ENCODE assay signal across 8 cellular contexts in genomic region chr2:185738679-185739472, GRCh38. TPM values are rescaled to one million over a fixed set of nuclear protein-coding genes. Genes with fewer than 3 reads are reported as not detected.
DNase-seq lines count a peak whose midpoint lies in the region; ATAC-seq and TF ChIP-seq lines count a peak whose summit lies in the region.

Gene FSIP2 (plus strand): TSS chr2:185738804. CDS start chr2:185738895, 91 bp downstream.

- no peaks in the 10 kb centered on the region for H3K27me3 ChIP-seq in GM23338 (ENCODE audit: insufficient read depth)
- H3K27me3 ChIP-seq in brain microvascular endothelial cell (replicated peaks), result no peaks in the 10 kb centered on the region
- peaks cover 0 to 15% (median 0%) of the 10 kb centered on the region in 7 donors for H3K27me3 ChIP-seq in spleen (replicated peaks in 1 of 7)

- no peaks in the 10 kb centered on the region for H3K79me2 ChIP-seq in GM23338 (replicated peaks; ENCODE audit: insufficient read depth)

- peak; percentile 92 for ATAC-seq in GM23338

- H3K4me2 ChIP-seq in GM23338, result peak within 1 kb of the TSS; percentile 77

- H3K27ac Mint-ChIP-seq in GM23338, result no peak within 1 kb of the TSS

- in situ Hi-C loops in brain microvascular endothelial cell (cut with HindIII; ENCODE audit: low pct_ligation_motif_present, low sequenced_read_pairs), result no loop called here

- peak; percentile 62 for TF ChIP-seq CTCF in GM12872 (IDR thresholded peaks at IDR 0.05; ENCODE audit: insufficient read depth, low read depth, low read length)
- peak; percentile 79 to 100 for TF ChIP-seq CTCF in GM23338 (conservative IDR thresholded peaks at IDR 0.05; ENCODE audit: low read depth in 2 of 2)
- TF ChIP-seq CTCF in LNCAP (IDR thresholded peaks at IDR 0.05), result peak; percentile 98
- TF ChIP-seq CTCF in brain microvascular endothelial cell (IDR thresholded peaks at IDR 0.05; ENCODE audit: low read depth, low read length, missing control alignments), result peak; percentile 78
- peak; percentile 20 to 81 (median 75) for TF ChIP-seq CTCF in spleen (IDR thresholded peaks at IDR 0.05 in 8 of 11, conservative IDR thresholded peaks at IDR 0.05 in 3 of 11)

- intact Hi-C loops in spleen (cut with DNase I; ENCODE audit: low total_unique reads), result no loop called here

- H3K9me3 ChIP-seq in iPS-18c (ENCODE audit: control insufficient read depth, insufficient read depth, low read length) (no peaks in the 10 kb centered on the region), spleen (peaks cover 0 to 15% (median 0%) of the 10 kb centered on the region in 8 donors)

- peak within 1 kb of the TSS; percentile 73 for H3K4me3 ChIP-seq in GM23338
- H3K4me3 ChIP-seq in brain microvascular endothelial cell (ENCODE audit: low read depth, low read length), result peak within 1 kb of the TSS; percentile 66
- peak within 1 kb of the TSS; percentile 65; the same call in 1 of the 2 replicates for H3K4me3 ChIP-seq in iPS-18c (ENCODE audit: insufficient read depth, low read depth, low read length)
- H3K4me3 ChIP-seq in spleen, result peak within 1 kb of the TSS in 6 of 8 donors; percentile 3 to 60 (median 26)

- 13 to 22% (median 13%) methylated on average over 37 to 59 of the region's 59 CpGs for WGBS in spleen, 5 donors

- no peaks in the 10 kb centered on the region for H3K27me3 Mint-ChIP-seq in GM23338 (ENCODE audit: insufficient read depth, low read depth, poor library complexity)

- no peak within 1 kb of the TSS for H3K27ac ChIP-seq in GM23338 (ENCODE audit: low read depth)
- no peak within 1 kb of the TSS for H3K27ac ChIP-seq in brain microvascular endothelial cell
- no peak within 1 kb of the TSS for H3K27ac ChIP-seq in spleen

- peak within 1 kb of the TSS; percentile 97 for H2AFZ ChIP-seq in GM23338

- DNase-seq in GM23338 (ENCODE audit: low spot score) (peak; percentile 94), brain microvascular endothelial cell (peak; percentile 52), spleen (peak; percentile 87), NOMO-1 treated with DMSO at 0.1 percent for 48 hours (lab: John Stamatoyannopoulos, UW; ENCODE audit: unreplicated experiment) (no peak), NCI-H526 treated with DMSO at 0.1 percent for 48 hours (lab: John Stamatoyannopoulos, UW) (no peak)

- no peaks in the 10 kb centered on the region for H3K9me2 ChIP-seq in GM23338 (ENCODE audit: insufficient read depth)

- no peaks in the 10 kb centered on the region for H4K20me1 ChIP-seq in GM23338 (replicated peaks; ENCODE audit: insufficient read depth)

- H3K36me3 Mint-ChIP-seq in GM23338 (ENCODE audit: low read depth), result no peaks in the 10 kb centered on the region

- no peak for TF ChIP-seq POLR2A in spleen (IDR thresholded peaks at IDR 0.05)

- H3K36me3 ChIP-seq in GM23338 (ENCODE audit: insufficient read depth) (no peaks in the 10 kb centered on the region), brain microvascular endothelial cell (replicated peaks) (no peaks in the 10 kb centered on the region), spleen (no peaks in the 10 kb centered on the region)

- no peaks in the 10 kb centered on the region for H3F3A ChIP-seq in GM23338 (replicated peaks; ENCODE audit: low read depth)

- H3K4me3 Mint-ChIP-seq in GM23338, result peak within 1 kb of the TSS; percentile 77

- H3K9me3 Mint-ChIP-seq in GM23338, result no peaks in the 10 kb centered on the region; the same call in 2 of the 3 replicates

- peaks cover 10% of the 10 kb centered on the region for H3K4me1 Mint-ChIP-seq in GM23338

- 0 out of 2 replicates have a peak, but pooled peaks cover 4% of the 10 kb centered on the region for H3K4me1 ChIP-seq in GM23338 (ENCODE audit: insufficient read depth)
- peaks cover 0 to 7% (median 0%) of the 10 kb centered on the region in 6 donors for H3K4me1 ChIP-seq in spleen

TF ChIP-seq in GM23338, 12 proteins besides CTCF, POLR2A, EP300 and RAD21 (continues in another document):
- TF ChIP-seq REST (IDR thresholded peaks at IDR 0.05; ENCODE audit: unreplicated experiment) (no peak), ZNF114 (CRISPR knock-in tag; IDR thresholded peaks at IDR 0.05) (no peak), ZNF331 (CRISPR knock-in tag; IDR thresholded peaks at IDR 0.05; ENCODE audit: low read depth) (no peak), JUNB (IDR thresholded peaks at IDR 0.05; ENCODE audit: unreplicated experiment) (no peak), POLR2AphosphoS5 (IDR thresholded peaks at IDR 0.05; ENCODE audit: low read depth) (peak; percentile 44), EZH2 (IDR thresholded peaks at IDR 0.05; ENCODE audit: low read depth, unreplicated experiment) (no peak), EZH2phosphoT487 (IDR thresholded peaks at IDR 0.05; ENCODE audit: unreplicated experiment) (no peak), STAT1 (IDR thresholded peaks at IDR 0.05; ENCODE audit: unreplicated experiment) (no peak), ETS1 (IDR thresholded peaks at IDR 0.05) (no peak), NANOG (IDR thresholded peaks at IDR 0.05; ENCODE audit: borderline replicate concordance) (no peak)

RNA-seq across cellular contexts. Expression of gene FSIP2, which starts in this region (rescaled TPM):
- 2.9 and 3.8 TPM in 2 replicates for total RNA-seq in GM23338 (2014; rRNA removed; shearing (Covaris generic))
- polyA plus RNA-seq in GM23338 (2016; fragmentation: Nextera tagmentation; extraction: Ambion mirVana), result 3.0 and 3.2 TPM in 2 replicates
- 1 to 10 TPM in 1 of 7 donors, under 1 TPM in 6; 0.20 to 2.6 (median 0.49) TPM for total RNA-seq in spleen
- polyA plus RNA-seq in spleen, result under 1 TPM; 0.03 to 0.11 (median 0.03) TPM

Comparison
In these comparisons a context has a peak if more than half of its experiments do, and no peak if none do; other contexts are left out.
1. DNase-seq: peak in GM23338 (single experiment), brain microvascular endothelial cell (single experiment) and spleen (single experiment); none in NOMO-1 treated with DMSO at 0.1 percent for 48 hours (single experiment) and NCI-H526 treated with DMSO at 0.1 percent for 48 hours (single experiment).
2. Peak in every context shown above with its lines, with median percentiles within 50 percentile points of each other: CTCF ChIP-seq and H3K4me3 ChIP-seq.